Comparison of ENCODE assay signal across 1 cellular context in genomic region chr5:172860520-172861443, GRCh38.
TF ChIP-seq lines count a peak whose summit lies in the region.

No MANE protein-coding gene starts in this region.

TF ChIP-seq in HepG2, 621 proteins besides CTCF, POLR2A, EP300 and RAD21 (continued from another document):
- TF ChIP-seq ARID3A (IDR thresholded peaks at IDR 0.05; ENCODE audit: low read depth, low read length) (no peak), ZNF768 (CRISPR knock-in tag; IDR thresholded peaks at IDR 0.05) (peak; percentile 18; the same call in 1 of the 2 replicates), ARID4A (CRISPR knock-in tag; IDR thresholded peaks at IDR 0.05; ENCODE audit: borderline replicate concordance) (0 out of 2 replicates have a peak, but pooled peaks have one; percentile 9), ZNF687 (CRISPR knock-in tag; IDR thresholded peaks at IDR 0.05) (peak; percentile 60), ZBTB40 (IDR thresholded peaks at IDR 0.05) (no peak), ZBTB40 (CRISPR knock-in tag; IDR thresholded peaks at IDR 0.05) (0 out of 2 replicates have a peak, but pooled peaks have one; percentile 10), TBL1XR1 (IDR thresholded peaks at IDR 0.05; ENCODE audit: borderline replicate concordance, low read length, partially characterized antibody) (no peak), RXRA (CRISPR knock-in tag; IDR thresholded peaks at IDR 0.05) (peak; percentile 17; the same call in 1 of the 2 replicates), ZNF720 (CRISPR knock-in tag; IDR thresholded peaks at IDR 0.05) (no peak), MYC (CRISPR knock-in tag; IDR thresholded peaks at IDR 0.05; ENCODE audit: borderline replicate concordance) (0 out of 2 replicates have a peak, but pooled peaks have one; percentile 24), AGO2 (optimal IDR thresholded peaks at IDR 0.05; ENCODE audit: low read depth, low read length) (peak; percentile 66), ZNF598 (CRISPR knock-in tag; IDR thresholded peaks at IDR 0.05; ENCODE audit: borderline replicate concordance) (peak; percentile 44; the same call in 1 of the 2 replicates), ZNF275 (CRISPR knock-in tag; IDR thresholded peaks at IDR 0.05; ENCODE audit: borderline replicate concordance) (no peak)
